2 cellular contexts compared by ENCODE assay signal in the genomic region with DNA sequence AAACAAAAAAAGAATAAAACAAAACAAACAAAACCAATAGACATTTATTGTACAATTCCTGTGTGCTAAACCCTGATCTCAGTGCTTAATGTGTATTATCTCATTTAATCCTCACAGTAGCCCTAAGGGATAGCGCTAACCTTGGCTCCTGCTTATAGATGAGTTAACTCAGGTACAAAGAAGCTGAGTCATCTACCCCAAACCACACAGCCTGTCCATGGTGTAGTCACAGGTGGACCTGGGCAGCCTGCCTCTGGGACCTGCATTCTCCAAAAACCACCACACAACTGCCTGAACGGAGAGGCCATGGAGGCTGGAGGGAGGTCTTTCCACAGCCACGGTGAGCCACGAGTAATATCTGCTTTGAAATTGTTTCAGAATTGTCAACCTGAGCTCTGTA.
TF ChIP-seq lines count a peak whose summit lies in the region.

No MANE protein-coding gene starts in this region.

TF ChIP-seq in HCT116, 20 proteins besides CTCF, POLR2A, EP300 and RAD21 (continued from another document):
- TF ChIP-seq CEBPB (IDR thresholded peaks at IDR 0.05; ENCODE audit: low read depth) (no peak), YY1 (IDR thresholded peaks at IDR 0.05; ENCODE audit: extremely low read depth, insufficient replicate concordance, low read depth, low read length) (no peak), EGR1 (IDR thresholded peaks at IDR 0.05; ENCODE audit: low read depth) (no peak), CBX3 (IDR thresholded peaks at IDR 0.05; ENCODE audit: low read depth) (no peak), JUND (IDR thresholded peaks at IDR 0.05) (no peak), ZNF274 (IDR thresholded peaks at IDR 0.05; ENCODE audit: low read depth, low read length) (no peak)
- TF ChIP-seq, protein P1, sequence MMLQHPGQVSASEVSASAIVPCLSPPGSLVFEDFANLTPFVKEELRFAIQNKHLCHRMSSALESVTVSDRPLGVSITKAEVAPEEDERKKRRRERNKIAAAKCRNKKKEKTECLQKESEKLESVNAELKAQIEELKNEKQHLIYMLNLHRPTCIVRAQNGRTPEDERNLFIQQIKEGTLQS (IDR thresholded peaks at IDR 0.05) = no peak
- TF ChIP-seq, protein P2, sequence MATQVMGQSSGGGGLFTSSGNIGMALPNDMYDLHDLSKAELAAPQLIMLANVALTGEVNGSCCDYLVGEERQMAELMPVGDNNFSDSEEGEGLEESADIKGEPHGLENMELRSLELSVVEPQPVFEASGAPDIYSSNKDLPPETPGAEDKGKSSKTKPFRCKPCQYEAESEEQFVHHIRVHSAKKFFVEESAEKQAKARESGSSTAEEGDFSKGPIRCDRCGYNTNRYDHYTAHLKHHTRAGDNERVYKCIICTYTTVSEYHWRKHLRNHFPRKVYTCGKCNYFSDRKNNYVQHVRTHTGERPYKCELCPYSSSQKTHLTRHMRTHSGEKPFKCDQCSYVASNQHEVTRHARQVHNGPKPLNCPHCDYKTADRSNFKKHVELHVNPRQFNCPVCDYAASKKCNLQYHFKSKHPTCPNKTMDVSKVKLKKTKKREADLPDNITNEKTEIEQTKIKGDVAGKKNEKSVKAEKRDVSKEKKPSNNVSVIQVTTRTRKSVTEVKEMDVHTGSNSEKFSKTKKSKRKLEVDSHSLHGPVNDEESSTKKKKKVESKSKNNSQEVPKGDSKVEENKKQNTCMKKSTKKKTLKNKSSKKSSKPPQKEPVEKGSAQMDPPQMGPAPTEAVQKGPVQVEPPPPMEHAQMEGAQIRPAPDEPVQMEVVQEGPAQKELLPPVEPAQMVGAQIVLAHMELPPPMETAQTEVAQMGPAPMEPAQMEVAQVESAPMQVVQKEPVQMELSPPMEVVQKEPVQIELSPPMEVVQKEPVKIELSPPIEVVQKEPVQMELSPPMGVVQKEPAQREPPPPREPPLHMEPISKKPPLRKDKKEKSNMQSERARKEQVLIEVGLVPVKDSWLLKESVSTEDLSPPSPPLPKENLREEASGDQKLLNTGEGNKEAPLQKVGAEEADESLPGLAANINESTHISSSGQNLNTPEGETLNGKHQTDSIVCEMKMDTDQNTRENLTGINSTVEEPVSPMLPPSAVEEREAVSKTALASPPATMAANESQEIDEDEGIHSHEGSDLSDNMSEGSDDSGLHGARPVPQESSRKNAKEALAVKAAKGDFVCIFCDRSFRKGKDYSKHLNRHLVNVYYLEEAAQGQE (IDR thresholded peaks at IDR 0.05; ENCODE audit: low read depth) = no peak
TF ChIP-seq in HCT116: peak in this region for 0.

TF ChIP-seq in SK-N-SH treated with all-trans-retinoic acid at 6 μM for 48 hours, 23 proteins besides CTCF, POLR2A, EP300 and RAD21 (continued from another document):
- TF ChIP-seq, protein P3, sequence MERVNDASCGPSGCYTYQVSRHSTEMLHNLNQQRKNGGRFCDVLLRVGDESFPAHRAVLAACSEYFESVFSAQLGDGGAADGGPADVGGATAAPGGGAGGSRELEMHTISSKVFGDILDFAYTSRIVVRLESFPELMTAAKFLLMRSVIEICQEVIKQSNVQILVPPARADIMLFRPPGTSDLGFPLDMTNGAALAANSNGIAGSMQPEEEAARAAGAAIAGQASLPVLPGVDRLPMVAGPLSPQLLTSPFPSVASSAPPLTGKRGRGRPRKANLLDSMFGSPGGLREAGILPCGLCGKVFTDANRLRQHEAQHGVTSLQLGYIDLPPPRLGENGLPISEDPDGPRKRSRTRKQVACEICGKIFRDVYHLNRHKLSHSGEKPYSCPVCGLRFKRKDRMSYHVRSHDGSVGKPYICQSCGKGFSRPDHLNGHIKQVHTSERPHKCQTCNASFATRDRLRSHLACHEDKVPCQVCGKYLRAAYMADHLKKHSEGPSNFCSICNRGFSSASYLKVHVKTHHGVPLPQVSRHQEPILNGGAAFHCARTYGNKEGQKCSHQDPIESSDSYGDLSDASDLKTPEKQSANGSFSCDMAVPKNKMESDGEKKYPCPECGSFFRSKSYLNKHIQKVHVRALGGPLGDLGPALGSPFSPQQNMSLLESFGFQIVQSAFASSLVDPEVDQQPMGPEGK (CRISPR knock-in tag; IDR thresholded peaks at IDR 0.05; ENCODE audit: borderline replicate concordance) = no peak
- TF ChIP-seq, protein P4, sequence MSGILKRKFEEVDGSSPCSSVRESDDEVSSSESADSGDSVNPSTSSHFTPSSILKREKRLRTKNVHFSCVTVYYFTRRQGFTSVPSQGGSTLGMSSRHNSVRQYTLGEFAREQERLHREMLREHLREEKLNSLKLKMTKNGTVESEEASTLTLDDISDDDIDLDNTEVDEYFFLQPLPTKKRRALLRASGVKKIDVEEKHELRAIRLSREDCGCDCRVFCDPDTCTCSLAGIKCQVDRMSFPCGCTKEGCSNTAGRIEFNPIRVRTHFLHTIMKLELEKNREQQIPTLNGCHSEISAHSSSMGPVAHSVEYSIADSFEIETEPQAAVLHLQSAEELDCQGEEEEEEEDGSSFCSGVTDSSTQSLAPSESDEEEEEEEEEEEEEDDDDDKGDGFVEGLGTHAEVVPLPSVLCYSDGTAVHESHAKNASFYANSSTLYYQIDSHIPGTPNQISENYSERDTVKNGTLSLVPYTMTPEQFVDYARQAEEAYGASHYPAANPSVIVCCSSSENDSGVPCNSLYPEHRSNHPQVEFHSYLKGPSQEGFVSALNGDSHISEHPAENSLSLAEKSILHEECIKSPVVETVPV (CRISPR knock-in tag; IDR thresholded peaks at IDR 0.05) = no peak
- no peak for TF ChIP-seq SNAI2 (CRISPR knock-in tag; IDR thresholded peaks at IDR 0.05)
- no peak for TF ChIP-seq ESRRG (CRISPR knock-in tag; IDR thresholded peaks at IDR 0.05)
- TF ChIP-seq ZC3H10 (CRISPR knock-in tag; IDR thresholded peaks at IDR 0.05) = no peak
